9 cellular contexts compared by ENCODE assay signal in genomic region chr10:122461729-122462532, GRCh38. TPM values are rescaled to one million over a fixed set of nuclear protein-coding genes. Genes with fewer than 3 reads are reported as not detected.
DNase-seq lines count a peak whose midpoint lies in the region; ATAC-seq and TF ChIP-seq lines count a peak whose summit lies in the region.
"Had no signal": no experiment of that assay in that cellular context is flagged by ENCODE, and none has a peak within 500 bp of the region (broad histone marks: within the 10 kb centered on the region; RNA-seq: fewer than 3 reads in every experiment).

No MANE protein-coding gene starts in this region.

- peaks cover 8% of the 10 kb centered on the region for H3K4me1 Mint-ChIP-seq in activated CD4-positive, alpha-beta T cell treated with anti-CD3 and anti-CD28 coated beads, Interleukin-2, amount 10 ng/mL, durations not matched to agents 7 days and 5 days
- peaks cover 13% of the 10 kb centered on the region for H3K4me1 Mint-ChIP-seq in central memory CD8-positive, alpha-beta T cell

- no peak for TF ChIP-seq CTCF in lower leg skin (IDR thresholded peaks at IDR 0.05)
- no peak for TF ChIP-seq CTCF in testis (IDR thresholded peaks at IDR 0.05)

- H3K9me3 Mint-ChIP-seq in activated CD4-positive, alpha-beta T cell treated with anti-CD3 and anti-CD28 coated beads, Interleukin-2, amount 10 ng/mL, durations not matched to agents 7 days and 5 days: no peaks in the 10 kb centered on the region
- no peaks in the 10 kb centered on the region for H3K9me3 Mint-ChIP-seq in central memory CD8-positive, alpha-beta T cell

- H3K4me3 ChIP-seq in lower leg skin (ENCODE audit: low read depth, poor library complexity, severe bottlenecking) (peak overlapping the region; percentile 51), testis (peak overlapping the region; percentile 59 to 63)

- no peaks in the 10 kb centered on the region for H3K36me3 Mint-ChIP-seq in activated CD4-positive, alpha-beta T cell treated with anti-CD3 and anti-CD28 coated beads, Interleukin-2, amount 10 ng/mL, durations not matched to agents 7 days and 5 days (ENCODE audit: low read depth)
- no peaks in the 10 kb centered on the region for H3K36me3 Mint-ChIP-seq in central memory CD8-positive, alpha-beta T cell (ENCODE audit: insufficient read depth)

- H3K4me1 ChIP-seq in testis: peaks cover 8% of the 10 kb centered on the region

- H3K27me3 Mint-ChIP-seq in activated CD4-positive, alpha-beta T cell treated with anti-CD3 and anti-CD28 coated beads, Interleukin-2, amount 10 ng/mL, durations not matched to agents 7 days and 5 days: peaks cover 67% of the 10 kb centered on the region
- peaks cover 76% of the 10 kb centered on the region for H3K27me3 Mint-ChIP-seq in central memory CD8-positive, alpha-beta T cell

- no peak overlapping the region for H3K27ac Mint-ChIP-seq in activated CD4-positive, alpha-beta T cell treated with anti-CD3 and anti-CD28 coated beads, Interleukin-2, amount 10 ng/mL, durations not matched to agents 7 days and 5 days
- H3K27ac Mint-ChIP-seq in central memory CD8-positive, alpha-beta T cell (ENCODE audit: low read depth): no peak overlapping the region

- TF ChIP-seq POLR2A in lower leg skin (IDR thresholded peaks at IDR 0.05): no peak
- TF ChIP-seq POLR2A in testis (IDR thresholded peaks at IDR 0.05): no peak

- no peaks in the 10 kb centered on the region for H3K9me3 ChIP-seq in testis

- WGBS in lower leg skin, 2 donors: 1 to 2% methylated on average over 16 to 32 of the region's 95 CpGs
- WGBS in testis, 2 donors: 0 to 4% methylated on average over 34 to 71 of the region's 95 CpGs

- peak overlapping the region; percentile 32 to 76 for H3K27ac ChIP-seq in testis

- no peak for DNase-seq in activated CD4-positive, alpha-beta T cell treated with anti-CD3 and anti-CD28 coated beads, Interleukin-2, amount 10 ng/mL, durations not matched to agents 7 days and 5 days
- no peak for DNase-seq in activated CD4-positive, alpha-beta T cell treated with anti-CD3 and anti-CD28 coated beads for 1 hour
- DNase-seq in central memory CD8-positive, alpha-beta T cell (ENCODE audit: low spot score in 2 of 2): no peak
- DNase-seq in lower leg skin (ENCODE audit: low spot score in 2 of 2) (peak in 1 of 2 donors; percentile 90), testis (peak; percentile 25), NCI-H187 (lab: John Stamatoyannopoulos, UW) (no peak)

- CTCF ChIA-PET in activated CD4-positive, alpha-beta T cell treated with anti-CD3 and anti-CD28 coated beads, Interleukin-2, amount 10 ng/mL, durations not matched to agents 7 days and 5 days (lab: Charles Lee): no interaction called here

- POLR2A ChIA-PET in activated CD4-positive, alpha-beta T cell treated with anti-CD3 and anti-CD28 coated beads, Interleukin-2, amount 10 ng/mL, durations not matched to agents 7 days and 5 days (lab: Charles Lee): no interaction called here

- intact Hi-C loops in lower leg skin (cut with DNase I; ENCODE audit: low total_unique reads) (no loop called here), testis (cut with DNase I; ENCODE audit: low total_unique reads) (no loop called here)

- H3K4me3 Mint-ChIP-seq in activated CD4-positive, alpha-beta T cell treated with anti-CD3 and anti-CD28 coated beads, Interleukin-2, amount 10 ng/mL, durations not matched to agents 7 days and 5 days: peak overlapping the region; percentile 53
- H3K4me3 Mint-ChIP-seq in central memory CD8-positive, alpha-beta T cell: peak overlapping the region; percentile 79

- ATAC-seq in central memory CD8-positive, alpha-beta T cell (replicated peaks; ENCODE audit: extremely low read depth, poor library complexity, severe bottlenecking): no peak
- ATAC-seq in HG02588 (IDR thresholded peaks at IDR 0.05; ENCODE audit: unreplicated experiment): no peak
- ATAC-seq in GM19467 (IDR thresholded peaks at IDR 0.05; ENCODE audit: unreplicated experiment): no peak

- H3K27me3 ChIP-seq in testis: no peaks in the 10 kb centered on the region

- no peaks in the 10 kb centered on the region for H3K36me3 ChIP-seq in testis (ENCODE audit: low read depth, missing control alignments)

RNA-seq across cellular contexts. Expression of gene HTRA1, which starts 0.6 kb away (rescaled TPM):
- total RNA-seq in activated CD4-positive, alpha-beta T cell treated with anti-CD3 and anti-CD28 coated beads, Interleukin-2, amount 10 ng/mL, durations not matched to agents 7 days and 5 days: not detected
- total RNA-seq in lower leg skin: 100 to 1,000 TPM in 1 of 4 donors, 10 to 100 TPM in 3; 71.0 to 113 (median 84.1) TPM
- total RNA-seq in testis: 10 to 100 TPM; 21.3 to 27.3 TPM
- polyA plus RNA-seq in testis (ENCODE audit: insufficient read depth, low read depth, low replicate concordance): 105 TPM
- total RNA-seq: T-helper 2 cell treated with Interferon-gamma antibody and Interleukin-4, amounts not matched to agents 100 ng/mL and 5 ng/mL, for 36 hours had no signal

RNA-seq across cellular contexts. Expression of gene ARMS2, which starts 7.5 kb away (rescaled TPM):
- total RNA-seq in activated CD4-positive, alpha-beta T cell treated with anti-CD3 and anti-CD28 coated beads, Interleukin-2, amount 10 ng/mL, durations not matched to agents 7 days and 5 days: not detected
- not detected for total RNA-seq in lower leg skin
- total RNA-seq in testis: 1 to 10 TPM in 1 of 2 donors, not detected in 1; 1.4 TPM
- polyA plus RNA-seq in testis (ENCODE audit: insufficient read depth, low read depth, low replicate concordance): 2.3 TPM
- total RNA-seq: T-helper 2 cell treated with Interferon-gamma antibody and Interleukin-4, amounts not matched to agents 100 ng/mL and 5 ng/mL, for 36 hours had no signal

Comparison
In these comparisons a context has a peak if more than half of its experiments do, and no peak if none do; other contexts are left out.
1. RNA of gene HTRA1, which starts 0.6 kb away (total RNA-seq): 71.0 to 113 TPM in lower leg skin and 21.3 to 27.3 TPM in testis; not detected in activated CD4-positive, alpha-beta T cell treated with anti-CD3 and anti-CD28 coated beads, Interleukin-2, amount 10 ng/mL, durations not matched to agents 7 days and 5 days; every median in the first group is over 10 times any median in the second.